Comparison of ENCODE assay signal across 9 cellular contexts in the genomic region with DNA sequence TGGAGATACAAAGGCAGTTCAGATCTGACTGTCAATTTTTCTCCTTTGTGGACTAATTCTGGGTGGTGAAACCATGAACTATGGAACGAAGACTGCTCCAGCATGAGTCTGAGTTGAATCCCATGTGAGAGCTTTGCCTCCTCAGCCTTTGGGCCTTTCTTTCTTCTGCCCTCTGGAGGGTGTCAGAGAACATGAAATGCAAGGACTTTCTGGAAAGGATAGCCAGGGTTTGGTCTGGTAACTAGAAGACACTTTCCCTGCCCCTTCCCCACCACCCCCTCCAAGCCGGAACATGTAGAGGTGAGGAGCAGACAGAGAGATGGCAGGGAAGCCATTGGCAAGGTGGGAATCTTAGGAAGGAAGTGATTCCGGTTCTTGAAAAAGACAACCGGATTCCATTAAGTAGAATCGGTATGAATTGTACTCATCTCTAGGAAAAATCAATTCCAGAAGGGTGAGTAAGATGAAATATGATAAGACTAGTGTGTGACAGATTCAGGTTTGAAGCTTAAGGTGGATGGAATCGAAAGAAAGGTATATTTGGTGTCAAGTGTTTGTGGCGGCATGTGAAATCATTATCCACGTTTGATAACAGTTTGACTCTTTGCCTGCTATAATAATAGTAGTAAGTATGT. TPM values are rescaled to one million over a fixed set of nuclear protein-coding genes. Genes with fewer than 3 reads are reported as not detected.
DNase-seq lines count a peak whose midpoint lies in the region; ATAC-seq and TF ChIP-seq lines count a peak whose summit lies in the region.
"Had no signal": no experiment of that assay in that cellular context is flagged by ENCODE, and none has a peak within 500 bp of the region (broad histone marks: within the 10 kb centered on the region; RNA-seq: fewer than 3 reads in every experiment).

No MANE protein-coding gene starts in this region.

- no peak for DNase-seq in GM13977 (ENCODE audit: low spot score)
- DNase-seq in RWPE2 (ENCODE audit: low spot score): no peak
- peak in 1 of 2 donors; percentile 32 for DNase-seq in foreskin keratinocyte
- peak; percentile 14 for DNase-seq in putamen (ENCODE audit: low spot score)
- DNase-seq in NCI-H82 treated with DMSO at 0.1 percent for 48 hours (lab: John Stamatoyannopoulos, UW; ENCODE audit: unreplicated experiment): no peak
- DNase-seq in HuH-7.5 (ENCODE audit: low spot score): no peak
- DNase-seq: stimulated activated CD4-positive, alpha-beta T cell treated with anti-CD3 and anti-CD28 coated beads, Interleukin-2, amount 100 ng/mL, for 48 hours had no signal

- in situ Hi-C loops in GM13977 (cut with MboI; ENCODE audit: low pct_unique_long_range_greater_than_20kb, low sequenced_read_pairs, unreplicated experiment): no loop called here

- peak; percentile 58 for ATAC-seq in RWPE2 (ENCODE audit: low read depth)
- no peak for ATAC-seq in foreskin keratinocyte
- ATAC-seq in GM19351 (IDR thresholded peaks at IDR 0.05; ENCODE audit: unreplicated experiment): no peak
- no peak for ATAC-seq in HG02571 (IDR thresholded peaks at IDR 0.05; ENCODE audit: unreplicated experiment)

- H3K9me3 ChIP-seq in RWPE2 (ENCODE audit: severe bottlenecking): no peaks in the 10 kb centered on the region

- H3K27me3 ChIP-seq in RWPE2 (ENCODE audit: insufficient read depth, poor library complexity, severe bottlenecking): no peaks in the 10 kb centered on the region
- H3K27me3 ChIP-seq in foreskin keratinocyte: no peaks in the 10 kb centered on the region

- H3K4me1 ChIP-seq in RWPE2 (ENCODE audit: insufficient read depth, poor library complexity, severe bottlenecking) (peaks cover 26% of the 10 kb centered on the region), foreskin keratinocyte (peaks cover 9% of the 10 kb centered on the region)

- TF ChIP-seq CTCF in GM13977 (IDR thresholded peaks at IDR 0.05; ENCODE audit: extremely low read depth, insufficient read depth, missing control alignments): peak; percentile 29
- TF ChIP-seq CTCF in RWPE2 (IDR thresholded peaks at IDR 0.05; ENCODE audit: poor library complexity, severe bottlenecking): no peak
- peak; percentile 35 for TF ChIP-seq CTCF in foreskin keratinocyte (conservative IDR thresholded peaks at IDR 0.05)

- no peak overlapping the region for H3K4me3 ChIP-seq in RWPE2 (ENCODE audit: severe bottlenecking)

- no peaks in the 10 kb centered on the region for H3K36me3 ChIP-seq in RWPE2 (ENCODE audit: low read depth)

- H3K27ac ChIP-seq in RWPE2 (ENCODE audit: poor library complexity, severe bottlenecking) (peak overlapping the region; percentile 67), foreskin keratinocyte (no peak overlapping the region)

RNA-seq across cellular contexts. Expression of a gene that starts 19.0 kb away (rescaled TPM):
- 135 and 234 TPM in 2 replicates for total RNA-seq in foreskin keratinocyte
- polyA plus RNA-seq in foreskin keratinocyte: 118 and 168 TPM in 2 replicates
